ENCODE assay signal across 8 cellular contexts in genomic region chr1:211578640-211579433, GRCh38. TPM values are rescaled to one million over a fixed set of nuclear protein-coding genes. Genes with fewer than 3 reads are reported as not detected.
DNase-seq lines count a peak whose midpoint lies in the region; ATAC-seq and TF ChIP-seq lines count a peak whose summit lies in the region.

SLC30A1 (minus strand) TSS chr1:211579161; CDS start chr1:211578612, 549 bp downstream.

- peaks cover 5 to 25% of the 10 kb centered on the region in 2 experiments; a peak in 3 of 4 replicates for H3K79me1 ChIP-seq in IMR-90 (ENCODE audit: low read depth in 1 of 2, low read length in 2 of 2)

- peak within 1 kb of the TSS; percentile 92; the same call in 1 of the 3 replicates for H2BK15ac ChIP-seq in IMR-90 (ENCODE audit: low read depth, low read length)

- H2AFZ ChIP-seq in IMR-90 (replicated peaks; ENCODE audit: low read length, poor library complexity): peak within 1 kb of the TSS; percentile 88

- H3K56ac ChIP-seq in IMR-90 (ENCODE audit: extremely low read depth, insufficient read depth, low read length): peak within 1 kb of the TSS; percentile 57

- H3K4me1 ChIP-seq in IMR-90 (ENCODE audit: control insufficient read depth, insufficient read depth, low read length) (peaks cover 13% of the 10 kb centered on the region), mucosa of rectum (ENCODE audit: control insufficient read depth in 2 of 2, insufficient read depth in 2 of 2, low read length in 2 of 2) (peaks cover 18 to 29% of the 10 kb centered on the region in 2 donors)

- peak within 1 kb of the TSS; percentile 61 to 69; a peak in 3 of 4 replicates for H4K8ac ChIP-seq in IMR-90 (ENCODE audit: low read depth in 2 of 2, low read length in 2 of 2)

- peak within 1 kb of the TSS; percentile 17; the same call in 1 of the 2 replicates for H3K18ac ChIP-seq in IMR-90 (ENCODE audit: low read depth, low read length)

- H3K14ac ChIP-seq in IMR-90 (replicated peaks; ENCODE audit: low read depth, low read length): peak within 1 kb of the TSS; percentile 77

- H3K4me3 ChIP-seq in IMR-90 (ENCODE audit: insufficient read depth, low read depth, low read length) (peak within 1 kb of the TSS; percentile 96), mucosa of rectum (ENCODE audit: low read length in 2 of 2) (peak within 1 kb of the TSS; percentile 92 to 98)

- CTCF ChIA-PET in IMR-90 (lab: Yijun Ruan, JAX): interaction anchor here (0.5 to 1.1 kb wide), 4 partner anchors 24 to 98 kb away, joined by 3 to 4 read pairs (median 3); no protein-coding TSS in a partner anchor

- peak within 1 kb of the TSS; percentile 82 for H3K4me2 ChIP-seq in IMR-90 (ENCODE audit: low read depth, low read length)

- H2AK9ac ChIP-seq in IMR-90 (replicated peaks; ENCODE audit: low read depth, low read length, poor library complexity): peak within 1 kb of the TSS; percentile 84

- peak within 1 kb of the TSS; percentile 70 for H4K91ac ChIP-seq in IMR-90 (ENCODE audit: insufficient read depth, low read depth, low read length)

- peak within 1 kb of the TSS; percentile 68 for H3K23ac ChIP-seq in IMR-90 (ENCODE audit: low read depth, low read length)

- ATAC-seq in GM21528 (IDR thresholded peaks at IDR 0.05; ENCODE audit: low FRiP score, unreplicated experiment) (peak; percentile 90), IMR-90 (ENCODE audit: low read depth) (peak; percentile 93)

- H2AK5ac ChIP-seq in IMR-90 (ENCODE audit: low read depth, low read length): peak within 1 kb of the TSS; percentile 79

- dilution Hi-C loops in IMR-90 (cut with HindIII; ENCODE audit: low sequenced_read_pairs, unreplicated experiment): no loop called here

- in situ Hi-C loops in IMR-90 (cut with MboI; ENCODE audit: low sequenced_read_pairs): loop anchor here (5.0 kb wide), 1 partner anchor 73 kb away; no protein-coding TSS in a partner anchor

- 0 out of 2 replicates have a peak, but pooled peaks have one; percentile 13 for TF ChIP-seq CTCF in IMR-90 (conservative IDR thresholded peaks at IDR 0.05; ENCODE audit: low read depth, low read length)

- peak within 1 kb of the TSS; percentile 91 for H3K27ac ChIP-seq in IMR-90 (ENCODE audit: insufficient read depth, low read length)
- peak within 1 kb of the TSS; percentile 85 for H3K27ac ChIP-seq in epithelial cell of prostate
- peak within 1 kb of the TSS; percentile 96 to 97 for H3K27ac ChIP-seq in mucosa of rectum (ENCODE audit: low read depth in 2 of 2, low read length in 2 of 2)

- WGBS in IMR-90 (ENCODE audit: extremely low coverage in 2 of 2, insufficient read length in 1 of 2), 2 experiments: 0% methylated on average over 27 of the region's 97 CpGs; no CpG with 5 or more reads in 1 of the 2 experiments

- peak within 1 kb of the TSS; percentile 86 for H3K9ac ChIP-seq in IMR-90 (ENCODE audit: low read depth, low read length)
- H3K9ac ChIP-seq in mucosa of rectum (ENCODE audit: low read depth in 1 of 2, low read length in 2 of 2): peak within 1 kb of the TSS; percentile 96 to 97

- POLR2A ChIA-PET in IMR-90 (lab: Charles Lee; ENCODE audit: unreplicated experiment): interaction anchor here (0.7 kb wide), 1 partner anchor 17 kb away, joined by 3 read pairs; no protein-coding TSS in a partner anchor

- peak within 1 kb of the TSS; percentile 33 for H2BK120ac ChIP-seq in IMR-90 (ENCODE audit: low read depth, low read length)

- H2BK20ac ChIP-seq in IMR-90 (ENCODE audit: low read depth, low read length): peak within 1 kb of the TSS; percentile 2; the same call in 1 of the 2 replicates

- peak within 1 kb of the TSS; percentile 35 for H4K5ac ChIP-seq in IMR-90 (ENCODE audit: low read depth, low read length)

- peak within 1 kb of the TSS; percentile 64 for H2BK5ac ChIP-seq in IMR-90 (ENCODE audit: low read depth, low read length, poor library complexity, severe bottlenecking)

- peaks cover 8% of the 10 kb centered on the region for H4K20me1 ChIP-seq in IMR-90 (ENCODE audit: insufficient read depth, low read length)

- peak within 1 kb of the TSS; percentile 74 for H3K4ac ChIP-seq in IMR-90 (ENCODE audit: low read depth, low read length)

- TF ChIP-seq RAD21 in IMR-90 (IDR thresholded peaks at IDR 0.05; ENCODE audit: low read length): no peak

- intact Hi-C loops in IMR-90 (cut with micrococcal nuclease): loop anchor here (1.0 to 5.0 kb wide), 2 partner anchors 34 to 257 kb away; no protein-coding TSS in a partner anchor

- H3K36me3 ChIP-seq in IMR-90 (ENCODE audit: control insufficient read depth, insufficient read depth, low read length) (peaks cover 8% of the 10 kb centered on the region), mucosa of rectum (ENCODE audit: control insufficient read depth in 2 of 2, insufficient read depth in 2 of 2, low read length in 2 of 2) (peaks cover 10 to 16% of the 10 kb centered on the region in 2 donors)

- no TSS peak for BruUV-seq in IMR-90 (replicated peaks; lab: Mats Ljungman, UMichigan)

- H3K9me3 ChIP-seq in IMR-90 (ENCODE audit: control insufficient read depth, insufficient read depth, low read length) (no peaks in the 10 kb centered on the region), mucosa of rectum (ENCODE audit: control insufficient read depth in 2 of 2, low read length in 2 of 2) (no peaks in the 10 kb centered on the region)

- H3K9me1 ChIP-seq in IMR-90 (ENCODE audit: insufficient read depth, low read length): peaks cover 4% of the 10 kb centered on the region; the same call in 1 of the 2 replicates

- H3K27me3 ChIP-seq in IMR-90 (ENCODE audit: control insufficient read depth, insufficient read depth, low read length): no peaks in the 10 kb centered on the region
- H3K27me3 ChIP-seq in mucosa of rectum (ENCODE audit: control insufficient read depth in 2 of 2, insufficient read depth in 2 of 2, low read length in 2 of 2): no peaks in the 10 kb centered on the region

- DNase-seq in DMS 273 (lab: John Stamatoyannopoulos, UW; ENCODE audit: unreplicated experiment): peak; percentile 99
- peak; percentile 97 for DNase-seq in IMR-90
- peak; percentile 99 for DNase-seq in OCI-M1 (lab: John Stamatoyannopoulos, UW)
- peak; percentile 99 for DNase-seq in activated T-cell treated with anti-CD3 and anti-CD28 coated beads for 4 hours
- peak; percentile 88 for DNase-seq in epithelial cell of prostate (ENCODE audit: low read depth, low spot score)
- DNase-seq in stimulated activated CD8-positive, alpha-beta memory T cell treated with anti-CD3 and anti-CD28 coated beads, Interleukin-4, amount 100 ng/mL, for 48 hours: peak; percentile 100

- peak; percentile 74 for TF ChIP-seq POLR2A in IMR-90 (IDR thresholded peaks at IDR 0.05; ENCODE audit: low read depth, low read length)

TF ChIP-seq in IMR-90, 13 proteins besides CTCF, POLR2A, EP300 and RAD21:
- TF ChIP-seq NFE2L2 (IDR thresholded peaks at IDR 0.05; ENCODE audit: low read depth, low read length): no peak; the same call in 1 of the 2 replicates
- TF ChIP-seq RFX5 (IDR thresholded peaks at IDR 0.05; ENCODE audit: low read depth, low read length): peak; percentile 63; the same call in 1 of the 2 replicates
- peak; percentile 61 for TF ChIP-seq MAZ (IDR thresholded peaks at IDR 0.05; ENCODE audit: borderline replicate concordance, low read depth, low read length)

RNA-seq across cellular contexts. Expression of gene SLC30A1, which starts in this region (rescaled TPM):
- total RNA-seq in IMR-90 (2012; rRNA removed): 8.4 and 17.8 TPM in 2 replicates
- 4.2 and 5.4 TPM in 2 replicates for polyA plus RNA-seq in IMR-90 (2012; rRNA removed)
- 3.2 and 4.6 TPM in 2 replicates for polyA plus RNA-seq in IMR-90 (2012; cell fraction: cytosol; rRNA removed)
- 3.9 and 4.3 TPM in 2 replicates for polyA plus RNA-seq in IMR-90 (2012; cell fraction: nucleus; rRNA removed; ENCODE audit: low replicate concordance)

Comparison
In these comparisons a context has a peak if more than half of its experiments do, and no peak if none do; other contexts are left out.
1. Peak in every context shown above with its lines: DNase-seq, ATAC-seq, H3K4me3 ChIP-seq and H3K27ac ChIP-seq.